Comparison of ENCODE assay signal across 1 cellular context in the genomic region with DNA sequence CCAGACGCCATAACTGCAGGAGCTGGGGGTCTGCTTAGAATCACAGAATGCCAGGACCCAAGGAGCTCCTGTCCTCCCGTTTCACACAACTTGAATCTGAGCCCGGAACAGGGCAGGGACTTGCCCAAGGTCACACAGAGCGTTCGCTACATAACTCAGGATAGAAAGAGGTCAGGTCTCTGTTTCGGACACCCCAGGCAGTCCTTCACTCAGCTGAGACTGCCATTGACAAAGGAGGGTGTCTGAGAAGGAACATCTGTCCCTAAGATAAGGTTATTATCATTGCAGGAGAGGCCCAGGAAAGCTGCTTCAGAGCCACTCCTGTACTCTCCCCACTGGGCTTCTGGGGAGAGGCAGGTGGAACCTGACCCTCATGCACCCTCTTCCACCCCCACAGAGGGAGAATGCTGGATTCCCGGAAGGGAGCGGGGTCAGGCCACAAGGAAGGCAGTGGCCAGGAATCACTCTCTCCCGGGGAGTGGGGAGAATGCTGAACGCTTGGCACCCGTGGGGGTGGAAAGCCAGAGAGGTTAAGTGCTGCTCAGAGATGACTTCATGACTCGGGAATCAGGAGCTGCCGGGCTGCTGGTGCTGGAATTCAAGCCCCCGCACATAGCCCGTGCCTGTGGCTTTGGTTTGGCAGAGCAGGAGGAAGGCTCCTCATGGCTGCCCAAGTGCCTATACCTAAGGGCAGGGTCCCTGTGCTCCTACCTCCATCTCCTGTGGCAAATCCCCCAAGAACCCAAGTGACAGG.
TF ChIP-seq lines count a peak whose summit lies in the region.

No MANE protein-coding gene starts in this region.

TF ChIP-seq in K562, 482 proteins besides CTCF, POLR2A, EP300 and RAD21 (continued from another document and continues in another):
- TF ChIP-seq ZNF518B (CRISPR knock-in tag; IDR thresholded peaks at IDR 0.05) (no peak), ARID3B (CRISPR knock-in tag; IDR thresholded peaks at IDR 0.05; ENCODE audit: borderline replicate concordance) (no peak), GMEB1 (CRISPR knock-in tag; IDR thresholded peaks at IDR 0.05) (no peak), SRSF1 (IDR thresholded peaks at IDR 0.05; ENCODE audit: low read depth, low read length) (no peak), MLX (CRISPR knock-in tag; conservative IDR thresholded peaks at IDR 0.05) (no peak), CREB1 (IDR thresholded peaks at IDR 0.05) (no peak), CREB1 (CRISPR knock-in tag; IDR thresholded peaks at IDR 0.05) (no peak), ZNF146 (CRISPR knock-in tag; IDR thresholded peaks at IDR 0.05; ENCODE audit: unreplicated experiment) (no peak), NCOA1 (IDR thresholded peaks at IDR 0.05; ENCODE audit: low read depth) (peak; percentile 45; the same call in 1 of the 2 replicates), ZNF707 (CRISPR knock-in tag; conservative IDR thresholded peaks at IDR 0.05) (no peak), TRIM24 (IDR thresholded peaks at IDR 0.05) (peak in 1 of 2 experiments; percentile 29; a peak in 1 of 4 replicates), ATF4 (CRISPR knock-in tag; IDR thresholded peaks at IDR 0.05) (no peak), ARID1B (IDR thresholded peaks at IDR 0.05) (peak; percentile 90), NR2C2 (CRISPR knock-in tag; IDR thresholded peaks at IDR 0.05) (no peak), NR2C2 (tag; IDR thresholded peaks at IDR 0.05) (peak; percentile 58), RBM34 (IDR thresholded peaks at IDR 0.05; ENCODE audit: borderline replicate concordance, insufficient read depth, low read length) (no peak), KLF10 (CRISPR knock-in tag; IDR thresholded peaks at IDR 0.05) (no peak), ZNF217 (CRISPR knock-in tag; IDR thresholded peaks at IDR 0.05) (no peak), BDP1 (IDR thresholded peaks at IDR 0.05; ENCODE audit: insufficient read depth, insufficient read length) (no peak), ZNF407 (IDR thresholded peaks at IDR 0.05; ENCODE audit: low read depth) (no peak), NCOA6 (IDR thresholded peaks at IDR 0.05) (no peak), ZNF311 (CRISPR knock-in tag; IDR thresholded peaks at IDR 0.05) (no peak), BCL6 (CRISPR knock-in tag; IDR thresholded peaks at IDR 0.05) (no peak), SIN3A (IDR thresholded peaks at IDR 0.05; ENCODE audit: borderline replicate concordance in 2 of 2, control insufficient read depth in 1 of 2, low read depth in 2 of 2, low read length in 2 of 2) (no peak; a peak in 1 of 4 replicates), TCFL5 (CRISPR knock-in tag; conservative IDR thresholded peaks at IDR 0.05) (no peak), XRCC3 (IDR thresholded peaks at IDR 0.05) (no peak), MEF2A (IDR thresholded peaks at IDR 0.05; ENCODE audit: control insufficient read depth, low read depth, low read length) (no peak), CREM (IDR thresholded peaks at IDR 0.05; ENCODE audit: low read depth) (no peak), KAT2B (IDR thresholded peaks at IDR 0.05; ENCODE audit: low read depth, low read length) (no peak), ZEB2 (IDR thresholded peaks at IDR 0.05) (peak; percentile 61; the same call in 1 of the 2 replicates), MECOM (CRISPR knock-in tag; IDR thresholded peaks at IDR 0.05) (no peak), MCM3 (IDR thresholded peaks at IDR 0.05) (no peak), ZNF174 (CRISPR knock-in tag; IDR thresholded peaks at IDR 0.05) (no peak)
- TF ChIP-seq, protein P1, sequence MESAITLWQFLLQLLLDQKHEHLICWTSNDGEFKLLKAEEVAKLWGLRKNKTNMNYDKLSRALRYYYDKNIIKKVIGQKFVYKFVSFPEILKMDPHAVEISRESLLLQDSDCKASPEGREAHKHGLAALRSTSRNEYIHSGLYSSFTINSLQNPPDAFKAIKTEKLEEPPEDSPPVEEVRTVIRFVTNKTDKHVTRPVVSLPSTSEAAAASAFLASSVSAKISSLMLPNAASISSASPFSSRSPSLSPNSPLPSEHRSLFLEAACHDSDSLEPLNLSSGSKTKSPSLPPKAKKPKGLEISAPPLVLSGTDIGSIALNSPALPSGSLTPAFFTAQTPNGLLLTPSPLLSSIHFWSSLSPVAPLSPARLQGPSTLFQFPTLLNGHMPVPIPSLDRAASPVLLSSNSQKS (CRISPR knock-in tag; IDR thresholded peaks at IDR 0.05), result no peak
- TF ChIP-seq, protein P2, sequence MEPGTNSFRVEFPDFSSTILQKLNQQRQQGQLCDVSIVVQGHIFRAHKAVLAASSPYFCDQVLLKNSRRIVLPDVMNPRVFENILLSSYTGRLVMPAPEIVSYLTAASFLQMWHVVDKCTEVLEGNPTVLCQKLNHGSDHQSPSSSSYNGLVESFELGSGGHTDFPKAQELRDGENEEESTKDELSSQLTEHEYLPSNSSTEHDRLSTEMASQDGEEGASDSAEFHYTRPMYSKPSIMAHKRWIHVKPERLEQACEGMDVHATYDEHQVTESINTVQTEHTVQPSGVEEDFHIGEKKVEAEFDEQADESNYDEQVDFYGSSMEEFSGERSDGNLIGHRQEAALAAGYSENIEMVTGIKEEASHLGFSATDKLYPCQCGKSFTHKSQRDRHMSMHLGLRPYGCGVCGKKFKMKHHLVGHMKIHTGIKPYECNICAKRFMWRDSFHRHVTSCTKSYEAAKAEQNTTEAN (CRISPR knock-in tag; IDR thresholded peaks at IDR 0.05), result no peak
- TF ChIP-seq, protein P3, sequence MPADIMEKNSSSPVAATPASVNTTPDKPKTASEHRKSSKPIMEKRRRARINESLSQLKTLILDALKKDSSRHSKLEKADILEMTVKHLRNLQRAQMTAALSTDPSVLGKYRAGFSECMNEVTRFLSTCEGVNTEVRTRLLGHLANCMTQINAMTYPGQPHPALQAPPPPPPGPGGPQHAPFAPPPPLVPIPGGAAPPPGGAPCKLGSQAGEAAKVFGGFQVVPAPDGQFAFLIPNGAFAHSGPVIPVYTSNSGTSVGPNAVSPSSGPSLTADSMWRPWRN (IDR thresholded peaks at IDR 0.05; ENCODE audit: low read depth), result no peak
